Comparison of ENCODE assay signal across 13 cellular contexts in genomic region chr15:70137975-70138374, GRCh38. TPM values are rescaled to one million over a fixed set of nuclear protein-coding genes. Genes with fewer than 3 reads are reported as not detected.
A peak's percentile ranks its signal among the peaks of the same experiment; 100 is the strongest.
DNase-seq lines count a peak whose midpoint lies in the region; ATAC-seq and TF ChIP-seq lines count a peak whose summit lies in the region.
"Had no signal": no experiment of that assay in that cellular context is flagged by ENCODE, and none has a peak within 500 bp of the region (broad histone marks: within the 10 kb centered on the region; RNA-seq: fewer than 3 reads in every experiment).

No MANE protein-coding gene starts in this region.

- TF ChIP-seq CTCF in suprapubic skin (IDR thresholded peaks at IDR 0.05) = no peak

- 93% methylated on average over 4 of the region's 4 CpGs for WGBS in suprapubic skin

- no peak for TF ChIP-seq POLR2A in suprapubic skin (IDR thresholded peaks at IDR 0.05)

- TF ChIP-seq EP300 in suprapubic skin (IDR thresholded peaks at IDR 0.05) = no peak

- ATAC-seq in GM18907 (IDR thresholded peaks at IDR 0.05; ENCODE audit: unreplicated experiment) = no peak
- ATAC-seq: CD8-positive, alpha-beta T cell had no signal

- no peaks in the 10 kb centered on the region for H3K27me3 ChIP-seq in suprapubic skin

- intact Hi-C loops in posterior vena cava (cut with DNase I) = loop anchor here in 1 of 2 donors (1.0 kb wide), 1 partner anchor 24 kb away; no protein-coding TSS in a partner anchor

- H3K36me3 ChIP-seq in suprapubic skin = no peaks in the 10 kb centered on the region
- H3K36me3 ChIP-seq: BLaER1 treated with 17β-estradiol and CSF1 and Interleukin-3, amounts not matched to agents 10 nM and 100 nM; HAP-1 had no signal

- peak; percentile 36 for DNase-seq in DMS79 treated with DMSO at 0.1 percent for 48 hours (lab: John Stamatoyannopoulos, UW)
- peak; percentile 46 for DNase-seq in NCI-H187 treated with DMSO at 0.1 percent for 48 hours (lab: John Stamatoyannopoulos, UW)
- DNase-seq in NCI-H2171 treated with DMSO at 0.1 percent for 48 hours (lab: John Stamatoyannopoulos, UW) = peak; percentile 76
- peak; percentile 45 for DNase-seq in posterior vena cava (ENCODE audit: low spot score)
- no peak for DNase-seq in suprapubic skin (ENCODE audit: low spot score in 2 of 2)
- DNase-seq in NCI-H510A (lab: John Stamatoyannopoulos, UW) = no peak
- DNase-seq: Calu3; CD8-positive, alpha-beta T cell; GM23248 had no signal

- no peak overlapping the region for H3K27ac ChIP-seq in suprapubic skin
- H3K27ac ChIP-seq: BLaER1 treated with 17β-estradiol and CSF1 and Interleukin-3, amounts not matched to agents 10 nM and 100 nM; GM23248; HL-60 had no signal

- H3K4me3 ChIP-seq in suprapubic skin = no peak overlapping the region
- H3K4me3 ChIP-seq: BLaER1 treated with 17β-estradiol and CSF1 and Interleukin-3, amounts not matched to agents 10 nM and 100 nM; GM23248; HAP-1 had no signal

- H3K9me3 ChIP-seq in suprapubic skin = no peaks in the 10 kb centered on the region
- H3K9me3 ChIP-seq: HAP-1 had no signal

- H3K4me1 ChIP-seq in suprapubic skin = peaks cover 18% of the 10 kb centered on the region
- H3K4me1 ChIP-seq: HAP-1 had no signal

RNA-seq across cellular contexts. Expression of gene TLE3, which starts 40.3 kb away (rescaled TPM):
- total RNA-seq in posterior vena cava (10 to 100 TPM; 45.5 to 50.9 TPM), suprapubic skin (100 to 1,000 TPM in 3 of 4 donors, 10 to 100 TPM in 1; 91.2 to 154 (median 137) TPM)

Comparison
In these comparisons a context has a peak if more than half of its experiments do, and no peak if none do; other contexts are left out.
1. DNase-seq: peak in DMS79 treated with DMSO at 0.1 percent for 48 hours (single experiment), NCI-H187 treated with DMSO at 0.1 percent for 48 hours (single experiment), NCI-H2171 treated with DMSO at 0.1 percent for 48 hours (single experiment) and posterior vena cava (single experiment); none in suprapubic skin (0 of 2) and NCI-H510A (single experiment).